Comparison of ENCODE assay signal across 8 cellular contexts in the genomic region with DNA sequence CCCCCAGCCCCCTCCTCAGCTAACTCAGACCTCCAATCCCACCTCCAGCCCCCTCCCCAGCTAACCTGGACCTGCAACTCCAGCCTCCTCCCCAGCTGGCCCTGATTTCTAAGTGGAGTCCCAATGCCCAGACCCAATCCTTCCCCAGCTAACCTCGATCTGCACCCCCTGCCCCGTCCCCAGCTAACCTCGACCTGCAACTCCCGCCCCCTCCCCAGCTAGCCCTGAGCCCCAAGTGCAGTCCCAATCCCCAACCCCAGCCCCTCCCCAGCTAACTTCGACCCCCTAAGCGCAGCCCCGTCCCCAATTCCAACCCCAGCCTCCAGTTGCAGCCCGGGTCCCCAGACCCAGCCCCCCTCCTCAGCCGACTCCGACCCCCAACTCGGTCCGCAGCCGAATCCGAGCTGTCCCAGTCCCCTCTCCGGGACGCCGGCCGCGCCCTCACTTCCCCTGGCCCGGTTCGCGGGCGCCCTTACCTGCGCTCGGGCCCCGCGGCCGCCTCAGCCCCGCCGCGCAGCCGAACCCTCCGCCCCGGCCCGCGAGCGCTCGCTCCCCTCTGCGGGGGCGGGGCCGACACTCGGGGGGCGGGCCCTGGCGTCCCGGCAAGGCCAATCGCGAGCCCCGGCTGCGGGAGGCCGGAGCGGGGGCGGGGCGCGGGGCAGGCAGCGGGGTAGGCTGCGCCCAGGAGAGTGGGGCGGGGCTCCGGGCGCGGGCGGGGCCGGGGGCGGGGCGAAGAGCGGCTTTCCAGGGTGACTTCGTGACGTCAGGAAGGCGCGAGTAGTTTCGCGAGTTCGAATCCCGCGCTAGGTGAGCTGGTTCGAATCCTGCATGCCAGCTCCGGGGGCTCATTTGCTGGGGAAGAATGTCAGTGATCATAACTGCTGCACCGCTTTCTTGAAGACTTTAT. TPM values are rescaled to one million over a fixed set of nuclear protein-coding genes. Genes with fewer than 3 reads are reported as not detected.
DNase-seq lines count a peak whose midpoint lies in the region; ATAC-seq and TF ChIP-seq lines count a peak whose summit lies in the region.

Gene GNG7, minus strand, starts transcription at position 525 of the 907 bp plus-strand sequence. CDS start 182,006 bp downstream, outside the sequence.

- H3K9me3 ChIP-seq in colonic mucosa: no peaks in the 10 kb centered on the region

- no peak within 1 kb of the TSS for H3K27ac ChIP-seq in colonic mucosa

- H3K4me3 ChIP-seq in GM12875 (ENCODE audit: low read depth, low read length) (peak within 1 kb of the TSS; percentile 75), colonic mucosa (peak within 1 kb of the TSS; percentile 35)

- peak within 1 kb of the TSS; percentile 19 for H3K27ac Mint-ChIP-seq in activated CD4-positive, alpha-beta T cell treated with anti-CD3 and anti-CD28 coated beads, Interleukin-2, amount 10 ng/mL, durations not matched to agents 7 days and 5 days

- no peaks in the 10 kb centered on the region for H3K36me3 ChIP-seq in colonic mucosa

- TF ChIP-seq CTCF in GM12875 (IDR thresholded peaks at IDR 0.05; ENCODE audit: borderline replicate concordance, insufficient read depth, low read depth, low read length) (no peak), colonic mucosa (IDR thresholded peaks at IDR 0.05) (no peak)

- POLR2A ChIA-PET in activated CD4-positive, alpha-beta T cell treated with anti-CD3 and anti-CD28 coated beads, Interleukin-2, amount 10 ng/mL, durations not matched to agents 7 days and 5 days (lab: Charles Lee): no interaction called here

- peaks cover 4% of the 10 kb centered on the region for H3K27me3 Mint-ChIP-seq in activated CD4-positive, alpha-beta T cell treated with anti-CD3 and anti-CD28 coated beads, Interleukin-2, amount 10 ng/mL, durations not matched to agents 7 days and 5 days

- intact Hi-C loops in colonic mucosa (cut with DNase I) (no loop called here), left colon (cut with DNase I, micrococcal nuclease) (no loop called here)

- peak; percentile 73 for ATAC-seq in HG02623 (IDR thresholded peaks at IDR 0.05; ENCODE audit: unreplicated experiment)
- ATAC-seq in left colon: peak; percentile 100
- no peak for ATAC-seq in GM18517 (IDR thresholded peaks at IDR 0.05; ENCODE audit: unreplicated experiment)

- H3K4me3 Mint-ChIP-seq in activated CD4-positive, alpha-beta T cell treated with anti-CD3 and anti-CD28 coated beads, Interleukin-2, amount 10 ng/mL, durations not matched to agents 7 days and 5 days: peak within 1 kb of the TSS; percentile 61

- no peaks in the 10 kb centered on the region for H3K4me1 ChIP-seq in colonic mucosa

- H3K27me3 ChIP-seq in colonic mucosa: no peaks in the 10 kb centered on the region

- no peaks in the 10 kb centered on the region for H3K9me3 Mint-ChIP-seq in activated CD4-positive, alpha-beta T cell treated with anti-CD3 and anti-CD28 coated beads, Interleukin-2, amount 10 ng/mL, durations not matched to agents 7 days and 5 days

- DNase-seq in NCI-H2171 treated with DMSO at 0.1 percent for 48 hours (lab: John Stamatoyannopoulos, UW) (peak; percentile 79), colonic mucosa (peak; percentile 95), left colon (peak; percentile 89 to 96)
- DNase-seq in activated CD4-positive, alpha-beta T cell treated with anti-CD3 and anti-CD28 coated beads, Interleukin-2, amount 10 ng/mL, durations not matched to agents 7 days and 5 days: peak; percentile 92
- DNase-seq in stimulated activated CD4-positive, alpha-beta T cell treated with anti-CD3 and anti-CD28 coated beads, Interleukin-1b, Interleukin-23, amount 100 ng/mL, for 1 hour (ENCODE audit: low read depth in 2 of 2): peak; percentile 91 to 97

- peaks cover 16% of the 10 kb centered on the region for H3K4me1 Mint-ChIP-seq in activated CD4-positive, alpha-beta T cell treated with anti-CD3 and anti-CD28 coated beads, Interleukin-2, amount 10 ng/mL, durations not matched to agents 7 days and 5 days

- H3K36me3 Mint-ChIP-seq in activated CD4-positive, alpha-beta T cell treated with anti-CD3 and anti-CD28 coated beads, Interleukin-2, amount 10 ng/mL, durations not matched to agents 7 days and 5 days (ENCODE audit: low read depth): no peaks in the 10 kb centered on the region

- CTCF ChIA-PET in activated CD4-positive, alpha-beta T cell treated with anti-CD3 and anti-CD28 coated beads, Interleukin-2, amount 10 ng/mL, durations not matched to agents 7 days and 5 days (lab: Charles Lee): interaction anchor here (1.3 to 3.2 kb wide), 2 partner anchors 37 to 54 kb away, joined by 4 to 8 read pairs; no protein-coding TSS in a partner anchor

- peak within 1 kb of the TSS in 1 of 2 donors; percentile 84 for H3K9ac ChIP-seq in colonic mucosa (ENCODE audit: low read depth in 2 of 2, low read length in 2 of 2)

RNA-seq across cellular contexts. Expression of gene GNG7, which starts in this region (rescaled TPM):
- 1 to 10 TPM; 1.1 to 1.2 TPM for total RNA-seq in activated CD4-positive, alpha-beta T cell treated with anti-CD3 and anti-CD28 coated beads, Interleukin-2, amount 10 ng/mL, durations not matched to agents 7 days and 5 days
- 1 to 10 TPM; 1.5 to 3.2 TPM for total RNA-seq in colonic mucosa
- total RNA-seq in left colon: 1 to 10 TPM; 1.4 to 5.3 TPM
